In the genomic region with DNA sequence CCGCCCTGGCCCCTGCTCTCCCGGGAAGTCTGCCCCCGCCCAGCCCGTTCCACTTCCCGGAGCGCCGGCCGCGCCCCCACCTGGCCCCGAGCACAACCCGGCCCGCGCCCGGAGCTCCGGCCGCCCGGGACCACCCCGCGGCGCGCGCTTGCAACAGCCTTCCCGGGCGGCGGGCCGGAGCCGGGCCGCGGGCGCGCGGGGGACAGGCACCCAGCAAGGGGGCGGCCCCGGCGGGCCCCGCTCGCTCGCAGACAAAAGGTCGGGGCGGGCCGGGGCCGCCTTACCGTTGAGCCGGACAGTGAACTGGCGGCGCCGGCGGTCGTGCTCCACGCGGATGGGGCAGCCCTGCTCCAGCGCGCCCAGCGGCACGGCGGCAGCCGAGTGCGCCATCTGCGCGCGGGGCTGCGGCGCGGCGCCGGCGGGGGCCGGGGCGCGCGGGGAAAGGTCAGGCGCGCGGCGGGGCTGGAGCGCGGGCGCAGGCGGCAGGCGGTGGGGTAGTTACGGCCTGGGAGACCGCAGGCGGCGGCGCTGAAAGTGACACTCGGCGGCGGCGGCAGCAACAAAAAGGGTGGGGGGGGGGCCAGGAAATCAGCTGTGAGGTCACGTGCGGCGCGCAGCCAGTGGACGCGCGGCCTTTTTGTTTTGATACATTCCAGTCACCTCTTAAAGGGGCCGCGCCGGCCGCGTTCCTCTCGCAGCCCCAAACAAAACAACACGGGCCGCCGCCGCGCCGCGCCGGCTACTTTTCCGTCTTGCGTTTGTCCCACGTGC, we compare ENCODE assay signal across 8 cellular contexts. TPM values are rescaled to one million over a fixed set of nuclear protein-coding genes. Genes with fewer than 3 reads are reported as not detected.
DNase-seq lines count a peak whose midpoint lies in the region; ATAC-seq, FAIRE-seq and TF ChIP-seq lines count a peak whose summit lies in the region.

A gene with protein sequence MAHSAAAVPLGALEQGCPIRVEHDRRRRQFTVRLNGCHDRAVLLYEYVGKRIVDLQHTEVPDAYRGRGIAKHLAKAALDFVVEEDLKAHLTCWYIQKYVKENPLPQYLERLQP (minus strand): TSS at position 536 of the 771 bp plus-strand sequence. CDS start 146 bp downstream, at position 390.

- ATAC-seq in GM18499 (IDR thresholded peaks at IDR 0.05; ENCODE audit: insufficient read depth, unreplicated experiment) = peak; percentile 58
- ATAC-seq in HG02840 (IDR thresholded peaks at IDR 0.05; ENCODE audit: low FRiP score, unreplicated experiment) = peak; percentile 63

- no peak for TF ChIP-seq CTCF in keratinocyte (optimal IDR thresholded peaks at IDR 0.05 in 1 of 3, IDR thresholded peaks at IDR 0.05 in 1 of 3, conservative IDR thresholded peaks at IDR 0.05 in 1 of 3; ENCODE audit: extremely low read depth in 1 of 3, insufficient read depth in 2 of 3, low read length in 3 of 3)

- no peaks in the 10 kb centered on the region for H3K9me1 ChIP-seq in keratinocyte (ENCODE audit: control insufficient read depth, extremely low read depth, insufficient read depth, low read length)

- H3K36me3 ChIP-seq in keratinocyte (ENCODE audit: control insufficient read depth in 2 of 2, extremely low read depth in 1 of 2, insufficient read depth in 2 of 2, low read length in 2 of 2) = no peaks in the 10 kb centered on the region

- no peaks in the 10 kb centered on the region for H4K20me1 ChIP-seq in keratinocyte (ENCODE audit: control insufficient read depth, extremely low read depth, insufficient read depth, low read length)

- H3K27ac ChIP-seq in keratinocyte (ENCODE audit: control insufficient read depth, insufficient read depth, low read length) = peak within 1 kb of the TSS; percentile 52

- peak within 1 kb of the TSS; percentile 0 for H2AFZ ChIP-seq in keratinocyte (ENCODE audit: control insufficient read depth, low read length)

- H3K4me1 ChIP-seq in keratinocyte (ENCODE audit: control insufficient read depth, extremely low read depth, insufficient read depth, low read length) = peaks cover 20% of the 10 kb centered on the region

- no peak for FAIRE-seq in keratinocyte (lab: Jason Lieb, UNC)

- peak within 1 kb of the TSS; percentile 67 for H3K9ac ChIP-seq in keratinocyte (ENCODE audit: control insufficient read depth, extremely low read depth, insufficient read depth, low read length)

- no peaks in the 10 kb centered on the region for H3K9me3 ChIP-seq in keratinocyte (ENCODE audit: control insufficient read depth, low read depth, low read length)

- peak within 1 kb of the TSS; percentile 93 for H3K4me2 ChIP-seq in keratinocyte (ENCODE audit: control insufficient read depth, extremely low read depth, insufficient read depth, low read depth, low read length)

- no peaks in the 10 kb centered on the region for H3K79me2 ChIP-seq in keratinocyte (ENCODE audit: control insufficient read depth, insufficient read depth, low read length)

- peak within 1 kb of the TSS; percentile 52 to 69 (median 63) for H3K4me3 ChIP-seq in keratinocyte (ENCODE audit: control insufficient read depth in 2 of 3, extremely low read depth in 1 of 3, insufficient read depth in 2 of 3, low read depth in 1 of 3, low read length in 3 of 3)

- H3K27me3 ChIP-seq in keratinocyte (ENCODE audit: control insufficient read depth, extremely low read depth, insufficient read depth, low read length) = no peaks in the 10 kb centered on the region

- peak; percentile 83 for DNase-seq in NCI-H2171 treated with DMSO at 0.1 percent for 48 hours (lab: John Stamatoyannopoulos, UW)
- peak; percentile 49 to 77 (median 66) for DNase-seq in activated CD4-positive, CD25-positive, alpha-beta regulatory T cell (lab: John Stamatoyannopoulos, UW)
- DNase-seq in central memory CD4-positive, alpha-beta T cell = peak; percentile 76
- DNase-seq in keratinocyte (ENCODE audit: low read depth, low spot score) = no peak
- peak; percentile 68 for DNase-seq in stimulated activated CD4-positive, alpha-beta T cell treated with anti-CD3 and anti-CD28 coated beads, Interleukin-12 subunit alpha, Interleukin-12 subunit beta, amount 100 ng/mL, for 4 hours
- no peak for DNase-seq in cortex of kidney (lab: John Stamatoyannopoulos, UW)

- dilution Hi-C loops in keratinocyte (cut with MboI; ENCODE audit: extremely low pct_ligation_motif_present, low sequenced_read_pairs) = no loop called here

RNA-seq across cellular contexts. Expression of the gene that starts here (rescaled TPM):
- 1.5 to 3.3 TPM (median 3.1 TPM) in 3 replicates for polyA plus RNA-seq in keratinocyte
- polyA plus RNA-seq in keratinocyte (2011; ENCODE audit: low read depth) = 0.77 TPM
- 3.7 and 5.3 TPM in 2 replicates for polyA plus RNA-seq in keratinocyte (2011; cell fraction: cytosol; rRNA removed)
- 4.3 and 5.8 TPM in 2 replicates for polyA plus RNA-seq in keratinocyte (2011; cell fraction: nucleus; rRNA removed)
- polyA plus RNA-seq in keratinocyte (2012; ENCODE audit: low replicate concordance) = 3.6 and 4.2 TPM in 2 replicates
- polyA minus RNA-seq in keratinocyte = 2.1 to 6.0 TPM (median 4.2 TPM) in 3 replicates
- 5.2 TPM for polyA minus RNA-seq in keratinocyte (2011; cell fraction: cytosol; rRNA and poly(A)+ RNA removed)
- 3.5 and 4.3 TPM in 2 replicates for polyA minus RNA-seq in keratinocyte (2011; cell fraction: nucleus; rRNA and poly(A)+ RNA removed)

Comparison
In these comparisons a context has a peak if more than half of its experiments do, and no peak if none do; other contexts are left out.
1. DNase-seq: peak in NCI-H2171 treated with DMSO at 0.1 percent for 48 hours (single experiment), activated CD4-positive, CD25-positive, alpha-beta regulatory T cell (4 of 4), central memory CD4-positive, alpha-beta T cell (single experiment) and stimulated activated CD4-positive, alpha-beta T cell treated with anti-CD3 and anti-CD28 coated beads, Interleukin-12 subunit alpha, Interleukin-12 subunit beta, amount 100 ng/mL, for 4 hours (single experiment); none in keratinocyte (single experiment) and cortex of kidney (single experiment).